8 cellular contexts compared by ENCODE assay signal in the genomic region with DNA sequence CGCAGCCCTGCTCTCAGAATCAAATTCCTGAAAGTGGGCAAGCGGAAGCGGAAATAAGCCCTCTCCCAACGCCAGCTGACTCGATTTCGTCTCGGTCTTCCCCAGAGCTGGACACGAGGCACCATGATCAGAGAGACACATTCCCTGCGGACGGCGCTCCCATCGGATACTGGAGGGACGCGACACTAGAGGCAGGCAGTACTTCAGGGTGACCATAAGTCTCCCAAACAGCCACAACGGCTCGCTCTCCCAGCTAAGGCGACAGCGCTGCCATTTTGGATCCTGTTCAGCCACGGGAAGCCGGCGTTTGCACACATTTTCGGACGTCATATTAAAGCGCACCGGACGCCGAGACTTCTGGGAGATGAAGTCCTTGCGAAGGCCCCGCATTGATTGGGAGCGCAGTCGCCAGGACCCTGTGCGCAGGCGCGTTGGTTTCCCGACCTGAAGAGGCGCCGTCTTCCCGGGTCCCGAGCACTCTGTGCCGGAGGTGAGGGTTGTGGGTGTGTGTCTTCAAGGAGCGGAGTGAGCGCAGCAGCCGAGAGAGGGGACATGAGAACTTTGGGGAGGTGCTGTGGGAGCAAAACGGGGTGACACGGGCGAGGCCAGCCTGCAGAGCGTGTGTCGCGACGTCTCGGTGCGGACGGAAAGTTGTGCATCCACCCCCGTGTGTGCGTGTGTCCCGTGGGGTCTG. TPM values are rescaled to one million over a fixed set of nuclear protein-coding genes. Genes with fewer than 3 reads are reported as not detected.
DNase-seq lines count a peak whose midpoint lies in the region; ATAC-seq and TF ChIP-seq lines count a peak whose summit lies in the region.

A gene (plus strand): TSS at position 439 of the 694 bp plus-strand sequence. CDS start 10,418 bp downstream, outside the sequence.

- ATAC-seq in GM19324 (IDR thresholded peaks at IDR 0.05; ENCODE audit: low FRiP score, unreplicated experiment), result peak; percentile 96
- peak; percentile 86 for ATAC-seq in HG03460 (IDR thresholded peaks at IDR 0.05; ENCODE audit: unreplicated experiment)

- H3K36me3 ChIP-seq in BLaER1 treated with 17β-estradiol and CSF1 and Interleukin-3, amounts not matched to agents 10 nM and 100 nM, result 0 out of 22 replicates have a peak, but pooled peaks cover 0 to 3% (median 0%) of the 10 kb centered on the region in 11 experiments
- H3K36me3 ChIP-seq in colonic mucosa, result no peaks in the 10 kb centered on the region

- H3K9ac ChIP-seq in BLaER1 treated with 17β-estradiol and CSF1 and Interleukin-3, amounts not matched to agents 10 nM and 100 nM, result peak within 1 kb of the TSS; percentile 84 to 97 (median 91)
- peak within 1 kb of the TSS; percentile 76 to 78 for H3K9ac ChIP-seq in colonic mucosa (ENCODE audit: low read depth in 2 of 2, low read length in 2 of 2)

- DNase-seq in NCI-H524 treated with DMSO at 0.1 percent for 48 hours (lab: John Stamatoyannopoulos, UW) (peak; percentile 68), colonic mucosa (peak; percentile 99), kidney tubule cell (ENCODE audit: low spot score) (peak; percentile 98)
- DNase-seq in activated CD4-positive, alpha-beta T cell treated with anti-CD3 and anti-CD28 coated beads for 48 hours, result peak; percentile 97
- peak; percentile 89 to 90 for DNase-seq in stimulated activated CD4-positive, alpha-beta T cell treated with anti-CD3 and anti-CD28 coated beads, Interleukin-1b, Interleukin-23, amount 100 ng/mL, for 1 hour (ENCODE audit: low read depth in 2 of 2)

- H3K4me2 ChIP-seq in BLaER1 treated with 17β-estradiol and CSF1 and Interleukin-3, amounts not matched to agents 10 nM and 100 nM, result peak within 1 kb of the TSS; percentile 86 to 96 (median 91)

- intact Hi-C loops in colonic mucosa (cut with DNase I), result loop anchor here (5.0 kb wide), 1 partner anchor 42 kb away; a partner anchor contains a TSS

- H3K27ac ChIP-seq in BLaER1 treated with 17β-estradiol and CSF1 and Interleukin-3, amounts not matched to agents 10 nM and 100 nM, result peak within 1 kb of the TSS; percentile 87 to 99 (median 93)
- H3K27ac ChIP-seq in colonic mucosa, result peak within 1 kb of the TSS; percentile 89

- H3K4me1 ChIP-seq in BLaER1 treated with 17β-estradiol and CSF1 and Interleukin-3, amounts not matched to agents 10 nM and 100 nM, result peaks cover 19 to 27% (median 24%) of the 10 kb centered on the region in 10 experiments
- peaks cover 7% of the 10 kb centered on the region for H3K4me1 ChIP-seq in colonic mucosa

- H3K4me3 ChIP-seq in BLaER1 treated with 17β-estradiol and CSF1 and Interleukin-3, amounts not matched to agents 10 nM and 100 nM, result peak within 1 kb of the TSS; percentile 71 to 92 (median 83)
- H3K4me3 ChIP-seq in colonic mucosa, result peak within 1 kb of the TSS; percentile 94

- no peaks in the 10 kb centered on the region for H3K27me3 ChIP-seq in BLaER1 treated with 17β-estradiol and CSF1 and Interleukin-3, amounts not matched to agents 10 nM and 100 nM
- H3K27me3 ChIP-seq in colonic mucosa, result no peaks in the 10 kb centered on the region

- no peaks in the 10 kb centered on the region for H4K20me1 ChIP-seq in BLaER1 treated with 17β-estradiol and CSF1 and Interleukin-3, amounts not matched to agents 10 nM and 100 nM

- no peaks in the 10 kb centered on the region for H3K9me3 ChIP-seq in BLaER1 treated with 17β-estradiol and CSF1 and Interleukin-3, amounts not matched to agents 10 nM and 100 nM (replicated peaks in 1 of 11)
- no peaks in the 10 kb centered on the region for H3K9me3 ChIP-seq in colonic mucosa

- no peak for TF ChIP-seq CTCF in colonic mucosa (IDR thresholded peaks at IDR 0.05)

RNA-seq across cellular contexts. Expression of the gene that starts here (rescaled TPM):
- total RNA-seq in colonic mucosa, result 1 to 10 TPM; 3.3 to 3.5 TPM

Comparison
In these comparisons a context has a peak if more than half of its experiments do, and no peak if none do; other contexts are left out.
1. Peak in every context shown above with its lines: DNase-seq, ATAC-seq, H3K4me3 ChIP-seq and H3K27ac ChIP-seq.